ENCODE assay signal across 1 cellular context in genomic region chr2:206855585-206856433, GRCh38.
TF ChIP-seq lines count a peak whose summit lies in the region.

No MANE protein-coding gene starts in this region.

TF ChIP-seq in GM23338, 12 proteins besides CTCF, POLR2A, EP300 and RAD21 (continued from another document):
- TF ChIP-seq ZNF331 (CRISPR knock-in tag; IDR thresholded peaks at IDR 0.05; ENCODE audit: low read depth): no peak
